ENCODE assay signal across 8 cellular contexts in the genomic region with DNA sequence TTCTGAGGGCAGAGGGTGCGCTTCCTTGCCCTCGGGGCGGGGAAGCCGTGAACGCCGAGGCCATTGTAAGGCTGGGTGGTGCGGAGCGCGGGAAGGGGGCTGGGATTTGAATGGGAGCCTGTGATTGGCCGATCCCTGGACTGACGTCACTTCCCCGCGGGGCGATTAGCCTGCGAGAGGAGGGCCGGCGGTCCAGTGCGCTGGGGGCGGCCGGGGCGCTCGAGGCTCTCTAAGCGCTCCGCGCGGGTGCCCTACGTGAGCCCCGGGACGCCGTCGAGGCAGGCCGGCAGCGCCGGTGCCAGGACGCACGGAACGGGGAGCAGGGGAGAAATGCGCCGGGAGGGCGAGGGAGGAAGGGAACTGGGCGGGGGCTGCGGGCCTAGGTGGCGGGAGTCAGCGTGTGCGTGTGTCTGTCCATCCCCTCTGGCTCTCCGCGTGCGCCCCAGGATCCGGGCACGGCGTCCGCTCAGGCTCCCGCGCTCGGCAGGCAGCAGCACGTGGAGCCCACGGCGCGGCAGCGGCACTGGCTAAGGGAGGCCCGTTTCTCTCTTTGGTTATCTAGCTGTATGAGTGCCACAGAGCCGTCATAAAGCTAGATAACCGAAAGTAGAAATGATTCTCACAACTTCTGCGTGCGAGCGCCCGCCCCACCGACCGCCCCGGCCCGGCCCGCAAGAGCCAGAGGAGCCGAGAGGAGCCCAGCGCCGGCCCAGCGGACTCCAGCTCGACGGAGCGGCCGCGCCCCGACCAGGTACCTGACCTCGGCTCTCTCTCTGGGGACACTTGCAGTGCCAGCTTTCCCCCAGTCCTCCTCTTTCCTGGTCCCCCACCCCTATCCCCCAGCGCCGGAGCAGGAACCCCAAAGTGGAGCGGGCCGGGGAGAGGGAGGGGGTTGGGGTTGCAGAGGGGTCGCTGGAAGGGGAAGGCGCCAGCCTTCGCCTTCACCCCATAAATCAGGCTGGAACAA. TPM values are rescaled to one million over a fixed set of nuclear protein-coding genes. Genes with fewer than 3 reads are reported as not detected.
DNase-seq lines count a peak whose midpoint lies in the region; ATAC-seq and TF ChIP-seq lines count a peak whose summit lies in the region.

No MANE protein-coding gene starts in this region.

- no peaks in the 10 kb centered on the region for H3K9me3 ChIP-seq in vagina
- no peaks in the 10 kb centered on the region for H3K9me3 ChIP-seq in stomach

- no peak overlapping the region for H3K4me3 ChIP-seq in vagina
- peak overlapping the region in 2 of 4 donors; percentile 18 to 32 for H3K4me3 ChIP-seq in stomach

- TF ChIP-seq EP300 in stomach (IDR thresholded peaks at IDR 0.05), result no peak

- DNase-seq in activated CD4-positive, alpha-beta T cell treated with anti-CD3 and anti-CD28 coated beads, Interleukin-2, amount 10 ng/mL, durations not matched to agents 24 days and 14 days, result no peak
- no peak for DNase-seq in activated CD4-positive, alpha-beta T cell treated with anti-CD3 and anti-CD28 coated beads, Interleukin-2, amount 10 ng/mL, durations not matched to agents 7 days and 5 days
- DNase-seq in NOMO-1 (lab: John Stamatoyannopoulos, UW; ENCODE audit: unreplicated experiment in 2 of 2), result peak; percentile 82 to 83
- DNase-seq in erythroblast (lab: John Stamatoyannopoulos, UW), result peak; percentile 34 to 41
- DNase-seq in stimulated activated effector memory CD8-positive, alpha-beta T cell treated with anti-CD3 and anti-CD28 coated beads, Interleukin-12 subunit alpha, Interleukin-12 subunit beta, amount 100 ng/mL, for 72 hours (ENCODE audit: low spot score in 2 of 2), result no peak
- DNase-seq in vagina (ENCODE audit: extremely low spot score in 2 of 2), result no peak
- no peak for DNase-seq in stomach

- 4 to 6% (median 5%) methylated on average over 21 to 90 of the region's 90 CpGs for WGBS in stomach, 5 donors

- TF ChIP-seq CTCF in vagina (IDR thresholded peaks at IDR 0.05) (no peak), stomach (IDR thresholded peaks at IDR 0.05) (no peak)

- intact Hi-C loops in activated CD4-positive, alpha-beta T cell treated with anti-CD3 and anti-CD28 coated beads, Interleukin-2, amount 10 ng/mL, durations not matched to agents 24 days and 14 days (cut with micrococcal nuclease), result no loop called here
- intact Hi-C loops in vagina (cut with DNase I) (no loop called here), stomach (cut with DNase I; ENCODE audit: low total_unique reads) (no loop called here)

- H3K36me3 ChIP-seq in vagina (no peaks in the 10 kb centered on the region), stomach (no peaks in the 10 kb centered on the region)

- peaks cover 6% of the 10 kb centered on the region for H3K4me1 Mint-ChIP-seq in activated CD4-positive, alpha-beta T cell treated with anti-CD3 and anti-CD28 coated beads, Interleukin-2, amount 10 ng/mL, durations not matched to agents 24 days and 14 days
- peaks cover 7% of the 10 kb centered on the region for H3K4me1 Mint-ChIP-seq in activated CD4-positive, alpha-beta T cell treated with anti-CD3 and anti-CD28 coated beads, Interleukin-2, amount 10 ng/mL, durations not matched to agents 7 days and 5 days
- peaks cover 34% of the 10 kb centered on the region for H3K4me1 Mint-ChIP-seq in stimulated activated effector memory CD8-positive, alpha-beta T cell treated with anti-CD3 and anti-CD28 coated beads, Interleukin-12 subunit alpha, Interleukin-12 subunit beta, amount 100 ng/mL, for 72 hours

- no peaks in the 10 kb centered on the region for H3K9me3 Mint-ChIP-seq in activated CD4-positive, alpha-beta T cell treated with anti-CD3 and anti-CD28 coated beads, Interleukin-2, amount 10 ng/mL, durations not matched to agents 24 days and 14 days
- no peaks in the 10 kb centered on the region for H3K9me3 Mint-ChIP-seq in activated CD4-positive, alpha-beta T cell treated with anti-CD3 and anti-CD28 coated beads, Interleukin-2, amount 10 ng/mL, durations not matched to agents 7 days and 5 days
- H3K9me3 Mint-ChIP-seq in stimulated activated effector memory CD8-positive, alpha-beta T cell treated with anti-CD3 and anti-CD28 coated beads, Interleukin-12 subunit alpha, Interleukin-12 subunit beta, amount 100 ng/mL, for 72 hours, result no peaks in the 10 kb centered on the region

- POLR2A ChIA-PET in activated CD4-positive, alpha-beta T cell treated with anti-CD3 and anti-CD28 coated beads, Interleukin-2, amount 10 ng/mL, durations not matched to agents 7 days and 5 days (lab: Charles Lee), result no interaction called here

- peaks cover 2% of the 10 kb centered on the region for H3K36me3 Mint-ChIP-seq in activated CD4-positive, alpha-beta T cell treated with anti-CD3 and anti-CD28 coated beads, Interleukin-2, amount 10 ng/mL, durations not matched to agents 24 days and 14 days (ENCODE audit: low read depth)
- peaks cover 1% of the 10 kb centered on the region for H3K36me3 Mint-ChIP-seq in activated CD4-positive, alpha-beta T cell treated with anti-CD3 and anti-CD28 coated beads, Interleukin-2, amount 10 ng/mL, durations not matched to agents 7 days and 5 days (ENCODE audit: low read depth)
- H3K36me3 Mint-ChIP-seq in stimulated activated effector memory CD8-positive, alpha-beta T cell treated with anti-CD3 and anti-CD28 coated beads, Interleukin-12 subunit alpha, Interleukin-12 subunit beta, amount 100 ng/mL, for 72 hours, result no peaks in the 10 kb centered on the region

- H3K27me3 ChIP-seq in vagina (peaks cover 46% of the 10 kb centered on the region), stomach (peaks cover 81 to 100% (median 97%) of the 10 kb centered on the region in 3 donors)

- TF ChIP-seq POLR2A in erythroblast (IDR thresholded peaks at IDR 0.05; ENCODE audit: low read length), result no peak
- TF ChIP-seq POLR2A in vagina (IDR thresholded peaks at IDR 0.05), result no peak
- no peak for TF ChIP-seq POLR2A in stomach (IDR thresholded peaks at IDR 0.05)

- H3K4me1 ChIP-seq in vagina (peaks cover 34% of the 10 kb centered on the region), stomach (peaks cover 19 to 37% (median 24%) of the 10 kb centered on the region in 4 donors)

- peak; percentile 42 for ATAC-seq in stimulated activated effector memory CD8-positive, alpha-beta T cell treated with anti-CD3 and anti-CD28 coated beads, Interleukin-12 subunit alpha, Interleukin-12 subunit beta, amount 100 ng/mL, for 72 hours
- no peak for ATAC-seq in GM21390 (IDR thresholded peaks at IDR 0.05; ENCODE audit: unreplicated experiment)

- CTCF ChIA-PET in activated CD4-positive, alpha-beta T cell treated with anti-CD3 and anti-CD28 coated beads, Interleukin-2, amount 10 ng/mL, durations not matched to agents 7 days and 5 days (lab: Charles Lee), result interaction anchor here (1.1 to 1.9 kb wide), 5 partner anchors 9 to 50 kb away, joined by 3 to 8 read pairs (median 3); no protein-coding TSS in a partner anchor

- H3K27me3 Mint-ChIP-seq in activated CD4-positive, alpha-beta T cell treated with anti-CD3 and anti-CD28 coated beads, Interleukin-2, amount 10 ng/mL, durations not matched to agents 24 days and 14 days, result peaks cover 82% of the 10 kb centered on the region
- H3K27me3 Mint-ChIP-seq in activated CD4-positive, alpha-beta T cell treated with anti-CD3 and anti-CD28 coated beads, Interleukin-2, amount 10 ng/mL, durations not matched to agents 7 days and 5 days, result peaks cover 87% of the 10 kb centered on the region

- no peak overlapping the region for H3K27ac ChIP-seq in vagina
- no peak overlapping the region for H3K27ac ChIP-seq in stomach

- peak overlapping the region; percentile 66 for H3K27ac Mint-ChIP-seq in activated CD4-positive, alpha-beta T cell treated with anti-CD3 and anti-CD28 coated beads, Interleukin-2, amount 10 ng/mL, durations not matched to agents 24 days and 14 days
- H3K27ac Mint-ChIP-seq in activated CD4-positive, alpha-beta T cell treated with anti-CD3 and anti-CD28 coated beads, Interleukin-2, amount 10 ng/mL, durations not matched to agents 7 days and 5 days, result no peak overlapping the region
- no peak overlapping the region for H3K27ac Mint-ChIP-seq in stimulated activated effector memory CD8-positive, alpha-beta T cell treated with anti-CD3 and anti-CD28 coated beads, Interleukin-12 subunit alpha, Interleukin-12 subunit beta, amount 100 ng/mL, for 72 hours

- no peak overlapping the region for H3K4me3 Mint-ChIP-seq in activated CD4-positive, alpha-beta T cell treated with anti-CD3 and anti-CD28 coated beads, Interleukin-2, amount 10 ng/mL, durations not matched to agents 24 days and 14 days
- no peak overlapping the region for H3K4me3 Mint-ChIP-seq in activated CD4-positive, alpha-beta T cell treated with anti-CD3 and anti-CD28 coated beads, Interleukin-2, amount 10 ng/mL, durations not matched to agents 7 days and 5 days
- H3K4me3 Mint-ChIP-seq in stimulated activated effector memory CD8-positive, alpha-beta T cell treated with anti-CD3 and anti-CD28 coated beads, Interleukin-12 subunit alpha, Interleukin-12 subunit beta, amount 100 ng/mL, for 72 hours, result peak overlapping the region; percentile 55

RNA-seq across cellular contexts. Expression of a gene that starts 33.1 kb away (rescaled TPM):
- 124 and 134 TPM in 2 replicates for total RNA-seq in activated CD4-positive, alpha-beta T cell treated with anti-CD3 and anti-CD28 coated beads, Interleukin-2, amount 10 ng/mL, durations not matched to agents 24 days and 14 days
- total RNA-seq in activated CD4-positive, alpha-beta T cell treated with anti-CD3 and anti-CD28 coated beads, Interleukin-2, amount 10 ng/mL, durations not matched to agents 7 days and 5 days, result 100 to 1,000 TPM in 1 of 2 experiments, 10 to 100 TPM in 1; 85.6 to 105 TPM
- total RNA-seq in vagina (50.3 TPM), stomach (100 to 1,000 TPM in 2 of 5 donors, 10 to 100 TPM in 3; 42.4 to 172 (median 76.9) TPM)
- polyA plus RNA-seq in stomach, result 10 to 100 TPM; 22.7 to 40.5 (median 24.3) TPM

Comparison
In these comparisons a context has a peak if more than half of its experiments do, and no peak if none do; other contexts are left out.
1. DNase-seq: peak in NOMO-1 (2 of 2) and erythroblast (2 of 2); none in activated CD4-positive, alpha-beta T cell treated with anti-CD3 and anti-CD28 coated beads, Interleukin-2, amount 10 ng/mL, durations not matched to agents 24 days and 14 days (single experiment), activated CD4-positive, alpha-beta T cell treated with anti-CD3 and anti-CD28 coated beads, Interleukin-2, amount 10 ng/mL, durations not matched to agents 7 days and 5 days (single experiment), stimulated activated effector memory CD8-positive, alpha-beta T cell treated with anti-CD3 and anti-CD28 coated beads, Interleukin-12 subunit alpha, Interleukin-12 subunit beta, amount 100 ng/mL, for 72 hours (0 of 2), vagina (0 of 2) and stomach (single experiment).